In genomic region chr16:53209489-53209888, GRCh38 we compare ENCODE assay signal across 9 cellular contexts.
DNase-seq lines count a peak whose midpoint lies in the region; ATAC-seq and TF ChIP-seq lines count a peak whose summit lies in the region.
"Had no signal": no experiment of that assay in that cellular context is flagged by ENCODE, and none has a peak within 500 bp of the region (broad histone marks: within the 10 kb centered on the region; RNA-seq: fewer than 3 reads in every experiment).

No MANE protein-coding gene starts in this region.

- H3K4me1 Mint-ChIP-seq in activated naive CD4-positive, alpha-beta T cell treated with anti-CD3 and anti-CD28 coated beads, Interleukin-2, amount 50 U/mL, for 24 hours: peaks cover 21% of the 10 kb centered on the region
- peaks cover 18% of the 10 kb centered on the region for H3K4me1 Mint-ChIP-seq in activated naive CD8-positive, alpha-beta T cell treated with anti-CD3 and anti-CD28 coated beads, Interleukin-2, amount 50 U/mL, for 24 hours

- no peaks in the 10 kb centered on the region for H3K27me3 ChIP-seq in lung (ENCODE audit: control insufficient read depth, insufficient read depth)
- H3K27me3 ChIP-seq in transverse colon: no peaks in the 10 kb centered on the region

- H3K4me1 ChIP-seq in lung (ENCODE audit: control insufficient read depth in 2 of 2, insufficient read depth in 2 of 2, low read length in 2 of 2) (peaks cover 0 to 17% of the 10 kb centered on the region in 2 donors), transverse colon (peaks cover 8 to 72% (median 36%) of the 10 kb centered on the region in 4 donors)

- H3K27me3 Mint-ChIP-seq in activated naive CD4-positive, alpha-beta T cell treated with anti-CD3 and anti-CD28 coated beads, Interleukin-2, amount 50 U/mL, for 24 hours: no peaks in the 10 kb centered on the region
- H3K27me3 Mint-ChIP-seq in activated naive CD8-positive, alpha-beta T cell treated with anti-CD3 and anti-CD28 coated beads, Interleukin-2, amount 50 U/mL, for 24 hours: no peaks in the 10 kb centered on the region

- peak overlapping the region; percentile 67 to 80 for H3K27ac ChIP-seq in lung (ENCODE audit: low read depth in 1 of 2, low read length in 1 of 2)
- peak overlapping the region; percentile 17 to 86 (median 83) for H3K27ac ChIP-seq in transverse colon

- no peak for TF ChIP-seq POLR2A in transverse colon (IDR thresholded peaks at IDR 0.05)

- no peaks in the 10 kb centered on the region for H3K36me3 ChIP-seq in lung (ENCODE audit: control insufficient read depth in 2 of 2, insufficient read depth in 2 of 2, low read length in 2 of 2)
- no peaks in the 10 kb centered on the region for H3K36me3 ChIP-seq in transverse colon

- H3K9me3 Mint-ChIP-seq in activated naive CD4-positive, alpha-beta T cell treated with anti-CD3 and anti-CD28 coated beads, Interleukin-2, amount 50 U/mL, for 24 hours: no peaks in the 10 kb centered on the region
- H3K9me3 Mint-ChIP-seq in activated naive CD8-positive, alpha-beta T cell treated with anti-CD3 and anti-CD28 coated beads, Interleukin-2, amount 50 U/mL, for 24 hours: no peaks in the 10 kb centered on the region

- TF ChIP-seq EP300 in transverse colon (IDR thresholded peaks at IDR 0.05; ENCODE audit: low read depth): no peak

- no peak overlapping the region for H3K27ac Mint-ChIP-seq in activated naive CD4-positive, alpha-beta T cell treated with anti-CD3 and anti-CD28 coated beads, Interleukin-2, amount 50 U/mL, for 24 hours
- H3K27ac Mint-ChIP-seq in activated naive CD8-positive, alpha-beta T cell treated with anti-CD3 and anti-CD28 coated beads, Interleukin-2, amount 50 U/mL, for 24 hours: peak overlapping the region; percentile 20

- intact Hi-C loops in transverse colon (cut with DNase I; ENCODE audit: low total_unique reads): no loop called here

- H3K4me3 ChIP-seq in lung (no peak overlapping the region), transverse colon (peak overlapping the region in 3 of 4 donors; percentile 17 to 37 (median 26))

- no peak for DNase-seq in activated naive CD4-positive, alpha-beta T cell treated with Interleukin-2 at 50 U/mL for 16 hours
- no peak for DNase-seq in activated naive CD8-positive, alpha-beta T cell treated with anti-CD3 and anti-CD28 coated beads, Interleukin-2, amount 50 U/mL, for 24 hours
- DNase-seq in lung (ENCODE audit: low spot score) (no peak), transverse colon (no peak), GM20000 (ENCODE audit: low spot score) (no peak), NCI-H1694 treated with DMSO at 0.1 percent for 48 hours (lab: John Stamatoyannopoulos, UW) (no peak)
- DNase-seq: effector CD4-positive, alpha-beta T cell had no signal

- peaks cover 5% of the 10 kb centered on the region for H3K36me3 Mint-ChIP-seq in activated naive CD4-positive, alpha-beta T cell treated with anti-CD3 and anti-CD28 coated beads, Interleukin-2, amount 50 U/mL, for 24 hours
- H3K36me3 Mint-ChIP-seq in activated naive CD8-positive, alpha-beta T cell treated with anti-CD3 and anti-CD28 coated beads, Interleukin-2, amount 50 U/mL, for 24 hours (ENCODE audit: low read depth): peaks cover 6% of the 10 kb centered on the region

- in situ Hi-C loops in transverse colon (cut with MboI; ENCODE audit: low pct_ligation_motif_present in 1 of 4, low pct_unique_long_range_greater_than_20kb in 1 of 4, low sequenced_read_pairs in 3 of 4): loop anchor here in 1 of 4 donors (25.0 kb wide), 1 partner anchor 147 kb away; the partner anchor contains the start of genes CHD9 and CHD9NB

- H3K9me3 ChIP-seq in lung (ENCODE audit: control insufficient read depth in 2 of 2, insufficient read depth in 1 of 2, low read length in 1 of 2): no peaks in the 10 kb centered on the region
- H3K9me3 ChIP-seq in transverse colon: no peaks in the 10 kb centered on the region

- no peak for ATAC-seq in activated naive CD8-positive, alpha-beta T cell treated with anti-CD3 and anti-CD28 coated beads, Interleukin-2, amount 50 U/mL, for 24 hours
- ATAC-seq in lung (ENCODE audit: insufficient read depth, low FRiP score): no peak
- ATAC-seq in GM21515 (IDR thresholded peaks at IDR 0.05; ENCODE audit: unreplicated experiment): no peak

- TF ChIP-seq CTCF in lung (IDR thresholded peaks at IDR 0.05; ENCODE audit: control extremely low read depth, extremely low read depth) (no peak), transverse colon (IDR thresholded peaks at IDR 0.05) (no peak), GM20000 (IDR thresholded peaks at IDR 0.05; ENCODE audit: extremely low read depth, missing control alignments) (no peak)

- H3K4me3 Mint-ChIP-seq in activated naive CD4-positive, alpha-beta T cell treated with anti-CD3 and anti-CD28 coated beads, Interleukin-2, amount 50 U/mL, for 24 hours: peak overlapping the region; percentile 45
- peak overlapping the region; percentile 50 for H3K4me3 Mint-ChIP-seq in activated naive CD8-positive, alpha-beta T cell treated with anti-CD3 and anti-CD28 coated beads, Interleukin-2, amount 50 U/mL, for 24 hours

- WGBS in lung, 2 donors: 3 to 16% methylated on average over 5 of the region's 5 CpGs
- WGBS in transverse colon (ENCODE audit: low coverage in 1 of 2), 2 donors: 17 to 18% methylated on average over 5 of the region's 5 CpGs
